ENCODE assay signal across 12 cellular contexts in the genomic region with DNA sequence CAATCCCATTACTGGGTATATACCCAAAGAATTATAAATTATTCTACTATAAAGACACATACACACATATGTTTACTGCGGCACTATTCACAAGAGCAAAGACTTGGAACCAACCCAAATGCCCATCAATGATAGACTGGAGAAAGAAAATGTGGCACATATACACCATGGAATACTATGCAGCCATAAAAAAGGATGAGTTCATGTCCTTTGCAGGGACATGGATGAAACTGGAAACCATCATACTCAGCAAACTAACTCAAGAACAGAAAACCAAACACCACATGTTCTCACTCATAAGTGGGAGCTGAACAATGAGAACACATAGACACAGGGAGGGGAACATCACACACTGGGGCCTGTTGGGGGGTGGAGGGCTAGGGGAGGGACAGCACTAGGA. TPM values are rescaled to one million over a fixed set of nuclear protein-coding genes. Genes with fewer than 3 reads are reported as not detected.
"Had no signal": no experiment of that assay in that cellular context is flagged by ENCODE, and none has a peak within 500 bp of the region (broad histone marks: within the 10 kb centered on the region; RNA-seq: fewer than 3 reads in every experiment).

No MANE protein-coding gene starts in this region.

RNA-seq across cellular contexts. Expression of gene ANGPTL3, which starts 30.1 kb away (rescaled TPM):
- total RNA-seq: OCI-LY7, PC-3, PC-9, Peyer's patch, Right ventricle myocardium inferior, Right ventricle myocardium superior, RPMI7951, SJCRH30, SJSA1, SK-MEL-5, T-cell had no signal
- polyA plus RNA-seq: SK-N-SH had no signal
